ENCODE assay signal across 1 cellular context in genomic region chr15:59548501-59549230, GRCh38.
TF ChIP-seq lines count a peak whose summit lies in the region.

No MANE protein-coding gene starts in this region.

TF ChIP-seq in GM23338, 12 proteins besides CTCF, POLR2A, EP300 and RAD21 (continued from another document):
- TF ChIP-seq ZNF462 (CRISPR knock-in tag; IDR thresholded peaks at IDR 0.05), result no peak
- TF ChIP-seq EZH2 (IDR thresholded peaks at IDR 0.05; ENCODE audit: low read depth, unreplicated experiment), result no peak
- no peak for TF ChIP-seq EZH2phosphoT487 (IDR thresholded peaks at IDR 0.05; ENCODE audit: unreplicated experiment)
- no peak for TF ChIP-seq ETS1 (IDR thresholded peaks at IDR 0.05)
- TF ChIP-seq JUNB (IDR thresholded peaks at IDR 0.05; ENCODE audit: unreplicated experiment), result no peak
- no peak for TF ChIP-seq REST (IDR thresholded peaks at IDR 0.05; ENCODE audit: unreplicated experiment)
- TF ChIP-seq CREB1 (CRISPR knock-in tag; IDR thresholded peaks at IDR 0.05; ENCODE audit: low read depth), result no peak
- TF ChIP-seq ZNF331 (CRISPR knock-in tag; IDR thresholded peaks at IDR 0.05; ENCODE audit: low read depth), result no peak
